Comparison of ENCODE assay signal across 8 cellular contexts in genomic region chr4:103915224-103915869, GRCh38.
DNase-seq lines count a peak whose midpoint lies in the region; ATAC-seq and TF ChIP-seq lines count a peak whose summit lies in the region.

No MANE protein-coding gene starts in this region.

- H3K4me1 Mint-ChIP-seq in nephron progenitor cell, result no peaks in the 10 kb centered on the region

- TF ChIP-seq CTCF in astrocyte of the spinal cord (IDR thresholded peaks at IDR 0.05; ENCODE audit: low read depth, low read length) (peak; percentile 57), nephron progenitor cell (IDR thresholded peaks at IDR 0.05) (peak; percentile 72)

- H3K27me3 Mint-ChIP-seq in nephron progenitor cell (ENCODE audit: low read depth, poor library complexity), result peaks cover 4% of the 10 kb centered on the region

- H3K4me3 Mint-ChIP-seq in nephron progenitor cell, result no peak overlapping the region

- H3K27ac Mint-ChIP-seq in nephron progenitor cell, result peak overlapping the region; percentile 46

- ATAC-seq in GM18499 (IDR thresholded peaks at IDR 0.05; ENCODE audit: insufficient read depth, unreplicated experiment) (peak; percentile 93), GM21825 (IDR thresholded peaks at IDR 0.05; ENCODE audit: unreplicated experiment) (peak; percentile 93)

- H3K36me3 Mint-ChIP-seq in nephron progenitor cell (ENCODE audit: low read depth), result no peaks in the 10 kb centered on the region

- no peaks in the 10 kb centered on the region for H3K9me3 Mint-ChIP-seq in nephron progenitor cell

- in situ Hi-C loops in astrocyte of the spinal cord (cut with HindIII; ENCODE audit: low sequenced_read_pairs), result no loop called here

- H3K4me3 ChIP-seq in astrocyte of the spinal cord (ENCODE audit: low read depth, low read length), result no peak overlapping the region

- DNase-seq in Kasumi-1 (lab: John Stamatoyannopoulos, UW) (peak; percentile 32 to 48), astrocyte of the spinal cord (ENCODE audit: low read depth, low spot score) (peak; percentile 19), nephron progenitor cell (no peak), SHP77 (lab: John Stamatoyannopoulos, UW) (no peak)
- no peak for DNase-seq in activated CD4-positive, CD25-positive, alpha-beta regulatory T cell (lab: John Stamatoyannopoulos, UW)
- no peak for DNase-seq in effector CD8-positive, alpha-beta T cell (lab: John Stamatoyannopoulos, UW)

Comparison
In these comparisons a context has a peak if more than half of its experiments do, and no peak if none do; other contexts are left out.
1. DNase-seq: peak in Kasumi-1 (2 of 2) and astrocyte of the spinal cord (single experiment); none in nephron progenitor cell (single experiment), SHP77 (0 of 2), activated CD4-positive, CD25-positive, alpha-beta regulatory T cell (0 of 4) and effector CD8-positive, alpha-beta T cell (single experiment).